Comparison of ENCODE assay signal across 8 cellular contexts in the genomic region with DNA sequence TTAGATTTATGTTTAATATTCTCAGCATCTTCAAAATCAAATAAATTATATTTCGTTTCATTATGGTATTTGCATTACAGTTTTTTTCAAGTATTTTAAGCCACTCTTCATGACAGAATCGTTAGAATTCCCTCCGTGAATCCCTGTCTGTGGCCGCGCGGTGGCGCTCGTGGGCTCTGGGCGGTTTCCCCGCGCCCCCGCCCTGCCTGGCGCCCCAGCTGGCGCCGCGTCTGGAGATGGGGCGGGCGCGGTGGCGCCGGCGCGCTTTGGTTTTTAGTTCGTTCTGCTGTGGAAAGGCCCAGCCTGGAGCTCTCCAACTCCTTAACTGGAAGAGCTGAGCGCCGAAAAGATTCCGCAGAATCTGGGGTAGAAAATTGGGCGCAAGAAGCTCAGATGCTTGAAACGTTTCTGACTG. TPM values are rescaled to one million over a fixed set of nuclear protein-coding genes. Genes with fewer than 3 reads are reported as not detected.
DNase-seq lines count a peak whose midpoint lies in the region; ATAC-seq and TF ChIP-seq lines count a peak whose summit lies in the region.

No MANE protein-coding gene starts in this region.

- H3K27ac Mint-ChIP-seq in activated naive CD4-positive, alpha-beta T cell treated with anti-CD3 and anti-CD28 coated beads, Interleukin-2, amount 50 U/mL, for 24 hours = no peak overlapping the region
- peak overlapping the region; percentile 10 for H3K27ac Mint-ChIP-seq in osteocyte (ENCODE audit: unreplicated experiment)

- H3K36me3 Mint-ChIP-seq in activated naive CD4-positive, alpha-beta T cell treated with anti-CD3 and anti-CD28 coated beads, Interleukin-2, amount 50 U/mL, for 24 hours = peaks cover 17% of the 10 kb centered on the region
- peaks cover 50% of the 10 kb centered on the region for H3K36me3 Mint-ChIP-seq in osteocyte (ENCODE audit: unreplicated experiment)

- H3K4me2 ChIP-seq in BLaER1 treated with 17β-estradiol and CSF1 and Interleukin-3, amounts not matched to agents 10 nM and 100 nM = peak overlapping the region; percentile 34 to 72 (median 62); a peak in 20 of 22 replicates

- H3K4me1 Mint-ChIP-seq in activated naive CD4-positive, alpha-beta T cell treated with anti-CD3 and anti-CD28 coated beads, Interleukin-2, amount 50 U/mL, for 24 hours = peaks cover 27% of the 10 kb centered on the region
- peaks cover 5% of the 10 kb centered on the region for H3K4me1 Mint-ChIP-seq in osteocyte (ENCODE audit: unreplicated experiment)

- peaks cover 0 to 4% (median 0%) of the 10 kb centered on the region in 10 experiments; a peak in 2 of 20 replicates for H3K4me1 ChIP-seq in BLaER1 treated with 17β-estradiol and CSF1 and Interleukin-3, amounts not matched to agents 10 nM and 100 nM

- peak overlapping the region; percentile 47 for H3K4me3 Mint-ChIP-seq in activated naive CD4-positive, alpha-beta T cell treated with anti-CD3 and anti-CD28 coated beads, Interleukin-2, amount 50 U/mL, for 24 hours
- no peak overlapping the region for H3K4me3 Mint-ChIP-seq in osteocyte (ENCODE audit: unreplicated experiment)

- H3K9me3 Mint-ChIP-seq in activated naive CD4-positive, alpha-beta T cell treated with anti-CD3 and anti-CD28 coated beads, Interleukin-2, amount 50 U/mL, for 24 hours = peaks cover 8% of the 10 kb centered on the region
- H3K9me3 Mint-ChIP-seq in osteocyte (ENCODE audit: unreplicated experiment) = no peaks in the 10 kb centered on the region

- no peak overlapping the region for H3K27ac ChIP-seq in BLaER1 treated with 17β-estradiol and CSF1 and Interleukin-3, amounts not matched to agents 10 nM and 100 nM

- no peak for ATAC-seq in HG03025 (IDR thresholded peaks at IDR 0.05; ENCODE audit: low FRiP score, unreplicated experiment)

- peaks cover 13 to 81% (median 43%) of the 10 kb centered on the region in 11 experiments for H3K36me3 ChIP-seq in BLaER1 treated with 17β-estradiol and CSF1 and Interleukin-3, amounts not matched to agents 10 nM and 100 nM

- no peaks in the 10 kb centered on the region for H3K27me3 Mint-ChIP-seq in activated naive CD4-positive, alpha-beta T cell treated with anti-CD3 and anti-CD28 coated beads, Interleukin-2, amount 50 U/mL, for 24 hours
- H3K27me3 Mint-ChIP-seq in osteocyte (ENCODE audit: unreplicated experiment) = no peaks in the 10 kb centered on the region

- peak overlapping the region in 3 of 10 experiments; percentile 14 to 42 (median 34); a peak in 3 of 20 replicates for H3K4me3 ChIP-seq in BLaER1 treated with 17β-estradiol and CSF1 and Interleukin-3, amounts not matched to agents 10 nM and 100 nM

- peak overlapping the region in 3 of 11 experiments; percentile 5 to 54 (median 38); a peak in 4 of 22 replicates for H3K9ac ChIP-seq in BLaER1 treated with 17β-estradiol and CSF1 and Interleukin-3, amounts not matched to agents 10 nM and 100 nM

- in situ Hi-C loops in ACHN (cut with HindIII; ENCODE audit: low pct_ligation_motif_present, low pct_unique_long_range_greater_than_20kb, low sequenced_read_pairs) = no loop called here

- peaks cover 0 to 6% (median 2%) of the 10 kb centered on the region in 11 experiments; a peak in 11 of 22 replicates for H3K9me3 ChIP-seq in BLaER1 treated with 17β-estradiol and CSF1 and Interleukin-3, amounts not matched to agents 10 nM and 100 nM (replicated peaks in 1 of 11)

- H3K27me3 ChIP-seq in BLaER1 treated with 17β-estradiol and CSF1 and Interleukin-3, amounts not matched to agents 10 nM and 100 nM = peaks cover 0 to under 1% (median 0%) of the 10 kb centered on the region in 11 experiments; a peak in 1 of 22 replicates

- TF ChIP-seq CTCF in osteocyte (IDR thresholded peaks at IDR 0.05) = peak; percentile 78

- peaks cover 0 to 77% (median 4%) of the 10 kb centered on the region in 11 experiments; a peak in 8 of 22 replicates for H4K20me1 ChIP-seq in BLaER1 treated with 17β-estradiol and CSF1 and Interleukin-3, amounts not matched to agents 10 nM and 100 nM

- peak; percentile 34 for DNase-seq in HPDE6-E6E7 (ENCODE audit: extremely low spot score)
- DNase-seq in globus pallidus (ENCODE audit: low spot score) = peak; percentile 68
- DNase-seq in osteocyte (ENCODE audit: extremely low spot score, unreplicated experiment) = no peak
- DNase-seq in ACHN = no peak
- DNase-seq in NCI-H146 (lab: John Stamatoyannopoulos, UW) = no peak

RNA-seq across cellular contexts. Expression of a gene that starts 25.7 kb away (rescaled TPM):
- 111 and 115 TPM in 2 replicates for total RNA-seq in osteocyte

RNA-seq across cellular contexts. Expression of a gene that starts 56.3 kb away (rescaled TPM):
- total RNA-seq in osteocyte = not detected in 2 replicates

Comparison
In these comparisons a context has a peak if more than half of its experiments do, and no peak if none do; other contexts are left out.
1. DNase-seq: peak in HPDE6-E6E7 (single experiment) and globus pallidus (single experiment); none in osteocyte (single experiment), ACHN (single experiment) and NCI-H146 (single experiment).